8 cellular contexts compared by ENCODE assay signal in the genomic region with DNA sequence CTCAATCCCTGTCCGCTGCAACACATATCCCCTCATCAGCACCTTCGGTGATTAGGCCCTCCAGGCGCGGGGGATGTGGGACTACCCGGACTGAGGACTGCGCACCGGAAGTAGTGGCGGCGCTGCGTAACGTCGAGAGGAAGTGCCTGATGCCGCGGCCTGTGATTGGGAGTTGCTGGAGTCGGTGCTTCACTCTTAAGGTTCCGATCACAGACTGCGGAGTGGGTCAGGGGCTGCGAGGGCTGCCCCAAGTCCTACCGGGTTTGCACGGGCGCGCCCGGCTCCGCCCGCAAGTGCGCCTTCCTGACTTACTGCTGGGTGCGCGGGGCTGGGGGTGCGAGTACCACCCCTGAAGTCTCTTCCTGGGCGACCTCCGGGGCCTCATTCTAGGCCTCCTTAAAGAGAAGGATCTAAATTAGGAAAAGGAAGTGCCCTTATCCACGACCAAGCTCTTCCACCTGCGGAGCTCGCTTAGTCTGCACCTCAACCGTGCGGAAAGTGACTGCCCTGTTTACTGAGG. TPM values are rescaled to one million over a fixed set of nuclear protein-coding genes. Genes with fewer than 3 reads are reported as not detected.
DNase-seq lines count a peak whose midpoint lies in the region; ATAC-seq and TF ChIP-seq lines count a peak whose summit lies in the region.

A gene (plus strand): TSS at position 192 of the 520 bp plus-strand sequence. CDS start 1,822 bp downstream, outside the sequence.

- H3K4me3 ChIP-seq in astrocyte of the cerebellum (ENCODE audit: low read depth, low read length) (peak within 1 kb of the TSS; percentile 71), rectal smooth muscle tissue (ENCODE audit: low read length) (peak within 1 kb of the TSS; percentile 78), uterus (peak within 1 kb of the TSS; percentile 69 to 84)

- TF ChIP-seq CTCF in astrocyte of the cerebellum (IDR thresholded peaks at IDR 0.05; ENCODE audit: low read depth, low read length, missing control alignments) (no peak), uterus (IDR thresholded peaks at IDR 0.05) (peak in 3 of 4 experiments; percentile 20 to 37 (median 23))

- peak; percentile 73 for DNase-seq in NCI-H2029 (lab: John Stamatoyannopoulos, UW)
- peak; percentile 86 for DNase-seq in T-helper 9 cell
- DNase-seq in astrocyte of the cerebellum (ENCODE audit: low read depth): peak; percentile 90
- DNase-seq in hepatic stellate cell (ENCODE audit: low spot score): peak; percentile 88
- peak; percentile 88 to 92 for DNase-seq in uterus

- H3K4me1 ChIP-seq in rectal smooth muscle tissue (ENCODE audit: control insufficient read depth, insufficient read depth, low read length) (peaks cover 12% of the 10 kb centered on the region), uterus (peaks cover 0 to 5% of the 10 kb centered on the region in 2 donors)

- H3K27me3 ChIP-seq in rectal smooth muscle tissue (ENCODE audit: control insufficient read depth, insufficient read depth, low read length) (no peaks in the 10 kb centered on the region), uterus (no peaks in the 10 kb centered on the region)

- ATAC-seq in GM18502 (IDR thresholded peaks at IDR 0.05; ENCODE audit: poor library complexity, unreplicated experiment) (peak; percentile 100), HG02938 (IDR thresholded peaks at IDR 0.05; ENCODE audit: unreplicated experiment) (peak; percentile 99)

- peak within 1 kb of the TSS; percentile 26 for H3K9ac ChIP-seq in rectal smooth muscle tissue (ENCODE audit: low read length)

- in situ Hi-C loops in astrocyte of the cerebellum (cut with HindIII; ENCODE audit: low sequenced_read_pairs): no loop called here

- intact Hi-C loops in uterus (cut with DNase I; ENCODE audit: low total_unique reads): no loop called here

- no peaks in the 10 kb centered on the region for H3K9me3 ChIP-seq in uterus

- H3K27ac ChIP-seq in rectal smooth muscle tissue (ENCODE audit: low read depth, low read length) (peak within 1 kb of the TSS; percentile 66), uterus (peak within 1 kb of the TSS; percentile 55 to 79)

- H3K36me3 ChIP-seq in rectal smooth muscle tissue (ENCODE audit: control insufficient read depth, insufficient read depth, low read length) (peaks cover under 1% of the 10 kb centered on the region), uterus (no peaks in the 10 kb centered on the region)

- TF ChIP-seq POLR2A in uterus (IDR thresholded peaks at IDR 0.05): peak in 1 of 2 donors; percentile 44

RNA-seq across cellular contexts. Expression of the gene that starts here (rescaled TPM):
- 10 to 100 TPM; 39.6 to 75.3 (median 55.7) TPM for total RNA-seq in uterus

Comparison
In these comparisons a context has a peak if more than half of its experiments do, and no peak if none do; other contexts are left out.
1. Peak in every context shown above with its lines: DNase-seq, ATAC-seq, H3K4me3 ChIP-seq and H3K27ac ChIP-seq.